In the genomic region with DNA sequence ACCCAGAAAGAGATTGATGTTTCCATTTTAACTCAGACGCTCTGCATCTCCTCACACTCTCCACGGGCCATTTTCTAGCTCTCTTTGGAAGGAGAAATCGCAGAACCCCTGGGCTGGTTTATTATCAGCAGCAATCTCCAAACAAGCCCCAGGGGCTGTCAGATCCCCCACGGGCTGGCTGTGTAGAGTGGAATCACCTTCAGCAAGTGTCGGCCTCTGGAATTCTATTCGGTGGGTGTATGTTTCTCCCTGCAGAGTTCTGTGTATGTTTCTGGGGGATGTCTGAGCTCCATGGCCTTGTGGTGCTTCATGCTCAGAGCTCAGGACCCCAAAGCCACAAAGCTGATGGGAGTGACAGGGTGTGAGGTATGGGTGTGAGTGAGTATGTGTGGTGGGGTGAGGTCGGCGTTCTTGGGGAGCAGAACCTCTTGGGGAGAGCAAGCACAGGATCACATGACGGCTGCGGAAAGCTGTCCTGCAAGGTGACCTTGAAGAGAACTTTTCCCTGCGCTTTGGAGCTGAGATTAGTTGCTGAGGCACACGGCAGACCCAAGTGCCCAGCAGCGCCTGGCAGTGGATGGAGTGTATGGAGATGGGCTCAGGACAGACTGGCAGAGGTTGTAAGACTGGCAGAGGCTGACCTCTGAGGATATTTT, we compare ENCODE assay signal across 10 cellular contexts. TPM values are rescaled to one million over a fixed set of nuclear protein-coding genes. Genes with fewer than 3 reads are reported as not detected.
DNase-seq lines count a peak whose midpoint lies in the region; ATAC-seq and TF ChIP-seq lines count a peak whose summit lies in the region.
"Had no signal": no experiment of that assay in that cellular context is flagged by ENCODE, and none has a peak within 500 bp of the region (broad histone marks: within the 10 kb centered on the region; RNA-seq: fewer than 3 reads in every experiment).

No MANE protein-coding gene starts in this region.

- no peak for TF ChIP-seq CTCF in RWPE1 (conservative IDR thresholded peaks at IDR 0.05; ENCODE audit: low read depth)
- TF ChIP-seq CTCF in gastroesophageal sphincter (IDR thresholded peaks at IDR 0.05): no peak
- no peak for TF ChIP-seq CTCF in tibial nerve (IDR thresholded peaks at IDR 0.05)

- H3K27ac ChIP-seq in RWPE1: peak overlapping the region; percentile 38; the same call in 1 of the 2 replicates
- H3K27ac ChIP-seq in gastroesophageal sphincter: peak overlapping the region; percentile 40 to 89 (median 88)
- H3K27ac ChIP-seq in tibial nerve: peak overlapping the region; percentile 18 to 68 (median 61)

- no peak overlapping the region for H3K4me3 Mint-ChIP-seq in activated CD4-positive, alpha-beta T cell treated with anti-CD3 and anti-CD28 coated beads, Interleukin-2, amount 10 ng/mL, durations not matched to agents 7 days and 5 days

- TF ChIP-seq EP300 in gastroesophageal sphincter (IDR thresholded peaks at IDR 0.05) (no peak), tibial nerve (IDR thresholded peaks at IDR 0.05) (no peak)

- ATAC-seq in gastroesophageal sphincter (no peak), HG03460 (IDR thresholded peaks at IDR 0.05; ENCODE audit: unreplicated experiment) (no peak)

- TF ChIP-seq POLR2A in gastroesophageal sphincter (IDR thresholded peaks at IDR 0.05) (no peak), tibial nerve (IDR thresholded peaks at IDR 0.05) (no peak)

- DNase-seq in RWPE1 (ENCODE audit: low spot score) (no peak), myocyte (ENCODE audit: low read depth) (peak; percentile 67), tibial nerve (ENCODE audit: low spot score in 2 of 2) (no peak), NCI-H146 treated with DMSO at 0.1 percent for 48 hours (lab: John Stamatoyannopoulos, UW; ENCODE audit: unreplicated experiment) (no peak), NCI-H345 treated with DMSO at 0.1 percent for 48 hours (lab: John Stamatoyannopoulos, UW; ENCODE audit: unreplicated experiment) (no peak)
- DNase-seq in activated CD4-positive, alpha-beta T cell treated with anti-CD3 and anti-CD28 coated beads, Interleukin-2, amount 10 ng/mL, durations not matched to agents 7 days and 5 days: no peak
- DNase-seq: activated T-cell treated with anti-CD3 and anti-CD28 coated beads for 4 hours, Caco-2 had no signal

- H3K4me3 ChIP-seq in gastroesophageal sphincter (peak overlapping the region; percentile 23 to 51), tibial nerve (peak overlapping the region; percentile 9 to 31 (median 17))

- POLR2A ChIA-PET in RWPE1 (lab: Yijun Ruan, JAX; ENCODE audit: low non-redundant PET): no interaction called here
- POLR2A ChIA-PET in activated CD4-positive, alpha-beta T cell treated with anti-CD3 and anti-CD28 coated beads, Interleukin-2, amount 10 ng/mL, durations not matched to agents 7 days and 5 days (lab: Charles Lee): no interaction called here

- H3K36me3 ChIP-seq in gastroesophageal sphincter: no peaks in the 10 kb centered on the region
- H3K36me3 ChIP-seq in tibial nerve: no peaks in the 10 kb centered on the region

- H3K27me3 ChIP-seq in gastroesophageal sphincter (no peaks in the 10 kb centered on the region), tibial nerve (no peaks in the 10 kb centered on the region)

- H3K4me1 ChIP-seq in gastroesophageal sphincter (peaks cover 4 to 51% (median 7%) of the 10 kb centered on the region in 3 donors), tibial nerve (peaks cover 0 to 17% (median 7%) of the 10 kb centered on the region in 4 donors)
- H3K4me1 ChIP-seq: Caco-2 had no signal

- H3K4me1 Mint-ChIP-seq in activated CD4-positive, alpha-beta T cell treated with anti-CD3 and anti-CD28 coated beads, Interleukin-2, amount 10 ng/mL, durations not matched to agents 7 days and 5 days: no peaks in the 10 kb centered on the region

- no peaks in the 10 kb centered on the region for H3K9me3 Mint-ChIP-seq in activated CD4-positive, alpha-beta T cell treated with anti-CD3 and anti-CD28 coated beads, Interleukin-2, amount 10 ng/mL, durations not matched to agents 7 days and 5 days

- no peak overlapping the region for H3K27ac Mint-ChIP-seq in activated CD4-positive, alpha-beta T cell treated with anti-CD3 and anti-CD28 coated beads, Interleukin-2, amount 10 ng/mL, durations not matched to agents 7 days and 5 days

- CTCF ChIA-PET in RWPE1 (lab: Yijun Ruan, JAX): interaction anchor here (0.9 kb wide), 1 partner anchor 35 kb away, joined by 4 read pairs; no protein-coding TSS in a partner anchor
- CTCF ChIA-PET in activated CD4-positive, alpha-beta T cell treated with anti-CD3 and anti-CD28 coated beads, Interleukin-2, amount 10 ng/mL, durations not matched to agents 7 days and 5 days (lab: Charles Lee): interaction anchor here (0.6 kb wide), 1 partner anchor 50 kb away, joined by 3 read pairs; no protein-coding TSS in a partner anchor

- WGBS in gastroesophageal sphincter (ENCODE audit: low coverage in 1 of 2), 2 donors: 33 to 48% methylated on average over 5 to 10 of the region's 13 CpGs
- WGBS in tibial nerve, 2 donors: 47 to 57% methylated on average over 11 to 13 of the region's 13 CpGs

- H3K9me3 ChIP-seq in gastroesophageal sphincter (no peaks in the 10 kb centered on the region), tibial nerve (no peaks in the 10 kb centered on the region)
- H3K9me3 ChIP-seq: Caco-2 had no signal

- H3K36me3 Mint-ChIP-seq in activated CD4-positive, alpha-beta T cell treated with anti-CD3 and anti-CD28 coated beads, Interleukin-2, amount 10 ng/mL, durations not matched to agents 7 days and 5 days (ENCODE audit: low read depth): no peaks in the 10 kb centered on the region

- H3K27me3 Mint-ChIP-seq in activated CD4-positive, alpha-beta T cell treated with anti-CD3 and anti-CD28 coated beads, Interleukin-2, amount 10 ng/mL, durations not matched to agents 7 days and 5 days: no peaks in the 10 kb centered on the region

RNA-seq across cellular contexts. Expression of a gene that starts 0.5 kb away (rescaled TPM):
- total RNA-seq in gastroesophageal sphincter (10 to 100 TPM in 3 of 4 donors, 1 to 10 TPM in 1; 4.4 to 40.5 (median 10.9) TPM), myocyte (54.0 and 59.2 TPM in 2 replicates), tibial nerve (10 to 100 TPM in 2 of 4 donors, 1 to 10 TPM in 2; 7.5 to 13.8 (median 10.2) TPM)
- 24.7 TPM for polyA plus RNA-seq in myocyte (2012)
- total RNA-seq in activated CD4-positive, alpha-beta T cell treated with anti-CD3 and anti-CD28 coated beads, Interleukin-2, amount 10 ng/mL, durations not matched to agents 7 days and 5 days: 1 to 10 TPM; 1.9 to 2.0 TPM
